Comparison of ENCODE assay signal across 1 cellular context in the genomic region with DNA sequence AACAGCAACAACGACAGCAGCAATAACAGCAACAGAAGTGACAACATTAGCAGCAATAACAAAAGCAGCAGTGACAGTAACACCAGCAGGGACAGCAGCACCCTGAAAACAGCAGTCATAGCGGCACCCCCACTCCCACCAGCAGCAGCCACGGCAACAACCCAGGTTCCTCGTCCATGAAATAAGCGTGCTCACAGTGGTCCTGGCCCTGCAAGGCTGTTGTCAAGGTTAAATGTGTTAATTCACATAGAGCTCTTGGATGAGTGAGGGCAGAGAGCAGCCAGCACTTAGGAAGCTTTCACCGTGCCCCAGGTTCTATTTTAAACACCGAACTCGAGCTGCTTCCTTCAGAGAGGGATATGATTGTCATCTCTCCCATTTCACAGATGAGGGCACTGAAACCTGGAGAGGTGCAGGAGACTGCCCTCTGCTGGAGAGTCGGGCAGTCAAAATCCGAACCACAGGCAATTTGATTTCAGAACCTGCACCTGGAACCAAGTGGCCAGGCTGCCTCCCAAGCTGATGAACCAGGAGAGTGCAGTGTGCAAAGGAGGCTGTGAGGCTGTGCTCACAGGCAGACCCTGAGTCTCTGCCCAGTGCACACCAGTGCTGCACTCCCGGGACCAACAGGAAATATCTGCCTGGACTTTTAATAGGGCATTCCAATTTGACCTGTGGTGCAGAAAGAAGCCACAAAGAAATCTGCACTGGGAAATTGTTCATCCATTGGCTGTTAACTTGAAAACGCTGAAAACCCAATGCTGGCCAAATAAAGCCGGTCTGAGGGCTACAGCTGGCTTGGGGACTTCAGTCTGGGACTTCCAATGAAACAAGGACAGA.
TF ChIP-seq lines count a peak whose summit lies in the region.

No MANE protein-coding gene starts in this region.

TF ChIP-seq in HepG2, 621 proteins besides CTCF, POLR2A, EP300 and RAD21 (continued from another document):
- TF ChIP-seq, protein P1, sequence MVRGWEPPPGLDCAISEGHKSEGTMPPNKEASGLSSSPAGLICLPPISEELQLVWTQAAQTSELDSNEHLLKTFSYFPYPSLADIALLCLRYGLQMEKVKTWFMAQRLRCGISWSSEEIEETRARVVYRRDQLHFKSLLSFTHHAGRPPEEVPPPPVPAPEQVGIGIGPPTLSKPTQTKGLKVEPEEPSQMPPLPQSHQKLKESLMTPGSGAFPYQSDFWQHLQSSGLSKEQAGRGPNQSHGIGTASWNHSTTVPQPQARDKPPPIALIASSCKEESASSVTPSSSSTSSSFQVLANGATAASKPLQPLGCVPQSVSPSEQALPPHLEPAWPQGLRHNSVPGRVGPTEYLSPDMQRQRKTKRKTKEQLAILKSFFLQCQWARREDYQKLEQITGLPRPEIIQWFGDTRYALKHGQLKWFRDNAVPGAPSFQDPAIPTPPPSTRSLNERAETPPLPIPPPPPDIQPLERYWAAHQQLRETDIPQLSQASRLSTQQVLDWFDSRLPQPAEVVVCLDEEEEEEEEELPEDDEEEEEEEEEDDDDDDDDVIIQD (CRISPR knock-in tag; IDR thresholded peaks at IDR 0.05; ENCODE audit: low read depth): no peak
- TF ChIP-seq XRCC5 (optimal IDR thresholded peaks at IDR 0.05; ENCODE audit: low read length): peak; percentile 15
- TF ChIP-seq, protein P2, sequence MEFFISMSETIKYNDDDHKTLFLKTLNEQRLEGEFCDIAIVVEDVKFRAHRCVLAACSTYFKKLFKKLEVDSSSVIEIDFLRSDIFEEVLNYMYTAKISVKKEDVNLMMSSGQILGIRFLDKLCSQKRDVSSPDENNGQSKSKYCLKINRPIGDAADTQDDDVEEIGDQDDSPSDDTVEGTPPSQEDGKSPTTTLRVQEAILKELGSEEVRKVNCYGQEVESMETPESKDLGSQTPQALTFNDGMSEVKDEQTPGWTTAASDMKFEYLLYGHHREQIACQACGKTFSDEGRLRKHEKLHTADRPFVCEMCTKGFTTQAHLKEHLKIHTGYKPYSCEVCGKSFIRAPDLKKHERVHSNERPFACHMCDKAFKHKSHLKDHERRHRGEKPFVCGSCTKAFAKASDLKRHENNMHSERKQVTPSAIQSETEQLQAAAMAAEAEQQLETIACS (CRISPR knock-in tag; IDR thresholded peaks at IDR 0.05): no peak
- TF ChIP-seq ZMYM3 (CRISPR knock-in tag; IDR thresholded peaks at IDR 0.05): 0 out of 2 replicates have a peak, but pooled peaks have one; percentile 20
